Comparison of ENCODE assay signal across 9 cellular contexts in genomic region chr11:65779669-65779918, GRCh38. TPM values are rescaled to one million over a fixed set of nuclear protein-coding genes. Genes with fewer than 3 reads are reported as not detected.
A peak's percentile ranks its signal among the peaks of the same experiment; 100 is the strongest.
DNase-seq lines count a peak whose midpoint lies in the region; ATAC-seq, FAIRE-seq and TF ChIP-seq lines count a peak whose summit lies in the region.
"Had no signal": no experiment of that assay in that cellular context is flagged by ENCODE, and none has a peak within 500 bp of the region (broad histone marks: within the 10 kb centered on the region; RNA-seq: fewer than 3 reads in every experiment).

No MANE protein-coding gene starts in this region.

- H3K27me3 ChIP-seq in RWPE2 (ENCODE audit: insufficient read depth, poor library complexity, severe bottlenecking), result no peaks in the 10 kb centered on the region
- H3K27me3 ChIP-seq in fibroblast of lung (ENCODE audit: control insufficient read depth, insufficient read depth, low read length), result peaks cover 8% of the 10 kb centered on the region

- H3K4me3 ChIP-seq in RWPE2 (ENCODE audit: severe bottlenecking) (peak overlapping the region; percentile 62), fibroblast of lung (replicated peaks in 1 of 4; ENCODE audit: control extremely low read depth in 1 of 4, insufficient read depth in 1 of 4, low read depth in 3 of 4, low read length in 4 of 4) (peak overlapping the region; percentile 45 to 95 (median 86)), retinal pigment epithelial cell (ENCODE audit: low read length) (peak overlapping the region; percentile 42)

- H4K20me1 ChIP-seq in fibroblast of lung (ENCODE audit: control insufficient read depth, extremely low read depth, insufficient read depth, low read length), result no peaks in the 10 kb centered on the region

- H3K4me1 ChIP-seq in ES-I3 (ENCODE audit: insufficient read depth, low read length) (peaks cover 4% of the 10 kb centered on the region; the same call in 1 of the 2 replicates), RWPE2 (ENCODE audit: insufficient read depth, poor library complexity, severe bottlenecking) (no peaks in the 10 kb centered on the region), fibroblast of lung (ENCODE audit: control insufficient read depth, extremely low read depth, insufficient read depth, low read length) (peaks cover 4% of the 10 kb centered on the region)

- FAIRE-seq in H54 (lab: Jason Lieb, UNC), result no peak

- H3K4me2 ChIP-seq in fibroblast of lung (ENCODE audit: extremely low read depth, insufficient read depth, low read length), result peak overlapping the region; percentile 90

- H3K36me3 ChIP-seq in ES-I3 (ENCODE audit: insufficient read depth, low read length), result no peaks in the 10 kb centered on the region; the same call in 1 of the 2 replicates
- peaks cover 9% of the 10 kb centered on the region; the same call in 1 of the 2 replicates for H3K36me3 ChIP-seq in RWPE2 (ENCODE audit: low read depth)
- peaks cover 17% of the 10 kb centered on the region for H3K36me3 ChIP-seq in fibroblast of lung (ENCODE audit: control insufficient read depth, insufficient read depth, low read length)

- H3K79me2 ChIP-seq in fibroblast of lung (ENCODE audit: control insufficient read depth, insufficient read depth, low read length), result peaks cover 11% of the 10 kb centered on the region

- no peak for TF ChIP-seq POLR2A in H54 (IDR thresholded peaks at IDR 0.05; ENCODE audit: low read depth, low read length)

- H3K27ac ChIP-seq in RWPE2 (ENCODE audit: poor library complexity, severe bottlenecking) (peak overlapping the region; percentile 64), fibroblast of lung (ENCODE audit: insufficient read depth, low read length) (no peak overlapping the region)

- ATAC-seq in RWPE2 (ENCODE audit: low read depth), result no peak

- no peak overlapping the region for H2AFZ ChIP-seq in fibroblast of lung (ENCODE audit: low read length)

- DNase-seq in RWPE2 (ENCODE audit: low spot score) (no peak), fibroblast of lung (ENCODE audit: low read depth in 2 of 2) (no peak), retinal pigment epithelial cell (ENCODE audit: low read depth) (no peak), NOMO-1 treated with DMSO at 0.1 percent for 48 hours (lab: John Stamatoyannopoulos, UW; ENCODE audit: unreplicated experiment) (no peak), mesenteric fat pad (ENCODE audit: low spot score) (no peak), H54 (ENCODE audit: insufficient read length, low spot score) (no peak), DMS79 (lab: John Stamatoyannopoulos, UW) (no peak)

- TF ChIP-seq CTCF in RWPE2 (IDR thresholded peaks at IDR 0.05; ENCODE audit: poor library complexity, severe bottlenecking) (no peak), fibroblast of lung (conservative IDR thresholded peaks at IDR 0.05 in 1 of 2, IDR thresholded peaks at IDR 0.05 in 1 of 2; ENCODE audit: low read depth in 1 of 2, low read length in 2 of 2) (no peak), retinal pigment epithelial cell (conservative IDR thresholded peaks at IDR 0.05; ENCODE audit: low read depth, low read length) (no peak)

- H3K9me3 ChIP-seq in ES-I3 (ENCODE audit: control insufficient read depth, insufficient read depth, low read length) (no peaks in the 10 kb centered on the region), RWPE2 (ENCODE audit: severe bottlenecking) (no peaks in the 10 kb centered on the region), fibroblast of lung (ENCODE audit: control insufficient read depth, insufficient read depth, low read depth, low read length) (no peaks in the 10 kb centered on the region)

- H3K9ac ChIP-seq in ES-I3 (ENCODE audit: low read depth, low read length) (peak overlapping the region; percentile 85; the same call in 1 of the 2 replicates), fibroblast of lung (ENCODE audit: insufficient read depth, low read length) (peak overlapping the region; percentile 88)

RNA-seq across cellular contexts. Expression of gene AP5B1, which starts 1.2 kb away (rescaled TPM):
- total RNA-seq in fibroblast of lung (5.1 and 6.3 TPM in 2 replicates), mesenteric fat pad (51.8 TPM)
- 1.6 and 2.0 TPM in 2 replicates for polyA plus RNA-seq in fibroblast of lung
- polyA plus RNA-seq in fibroblast of lung (2012), result 3.3 and 4.9 TPM in 2 replicates
- polyA minus RNA-seq in fibroblast of lung (ENCODE audit: low replicate concordance), result 4.3 and 5.7 TPM in 2 replicates

RNA-seq across cellular contexts. Expression of gene OVOL1, which starts 7.3 kb away (rescaled TPM):
- not detected in 2 replicates for total RNA-seq in fibroblast of lung
- not detected in 2 replicates for polyA plus RNA-seq in fibroblast of lung
- not detected in 2 replicates for polyA plus RNA-seq in fibroblast of lung (2012)
- polyA minus RNA-seq in fibroblast of lung (ENCODE audit: low replicate concordance), result not detected in 2 replicates
- not detected for total RNA-seq in mesenteric fat pad
- total RNA-seq: dermis microvascular lymphatic vessel endothelial cell had no signal

RNA-seq across cellular contexts. Expression of gene SNX32, which starts 54.2 kb away (rescaled TPM):
- total RNA-seq in fibroblast of lung (2.3 and 3.1 TPM in 2 replicates), mesenteric fat pad (not detected)
- 0.33 and 0.66 TPM in 2 replicates for polyA plus RNA-seq in fibroblast of lung
- polyA plus RNA-seq in fibroblast of lung (2012), result 0.36 and 1.2 TPM in 2 replicates
- 1.5 TPM in 1 of 2 replicates, not detected in the other for polyA minus RNA-seq in fibroblast of lung (ENCODE audit: low replicate concordance)

RNA-seq across cellular contexts. Expression of gene RNASEH2C, which starts 59.0 kb away (rescaled TPM):
- 19.5 and 29.1 TPM in 2 replicates for total RNA-seq in fibroblast of lung
- 12.6 and 17.9 TPM in 2 replicates for polyA plus RNA-seq in fibroblast of lung
- polyA plus RNA-seq in fibroblast of lung (2012), result 39.3 and 48.9 TPM in 2 replicates
- polyA minus RNA-seq in fibroblast of lung (ENCODE audit: low replicate concordance), result 4.7 and 11.7 TPM in 2 replicates
- total RNA-seq in mesenteric fat pad, result 71.8 TPM
